ENCODE assay signal across 8 cellular contexts in genomic region chr6:64520050-64520449, GRCh38.
DNase-seq lines count a peak whose midpoint lies in the region; ATAC-seq, FAIRE-seq and TF ChIP-seq lines count a peak whose summit lies in the region.

No MANE protein-coding gene starts in this region.

- no peak for TF ChIP-seq EP300 in K562 (IDR thresholded peaks at IDR 0.05; ENCODE audit: low read length)

- H3K36me3 Mint-ChIP-seq in Caco-2 (ENCODE audit: insufficient read depth, unreplicated experiment), result no peaks in the 10 kb centered on the region

- peak; percentile 81 for ATAC-seq in GM21390 (IDR thresholded peaks at IDR 0.05; ENCODE audit: unreplicated experiment)
- peak; percentile 88 for ATAC-seq in HG03575 (IDR thresholded peaks at IDR 0.05; ENCODE audit: extremely low read depth, insufficient number of reproducible peaks, low FRiP score, unreplicated experiment)
- ATAC-seq in K562, result no peak
- no peak for ATAC-seq in GM18520 (IDR thresholded peaks at IDR 0.05; ENCODE audit: unreplicated experiment)
- ATAC-seq in GM18498 (IDR thresholded peaks at IDR 0.05; ENCODE audit: unreplicated experiment), result no peak

- no peak for TF ChIP-seq POLR2A in K562 (conservative IDR thresholded peaks at IDR 0.05)

- POLR2A ChIA-PET in K562 (lab: Yijun Ruan, JAX), result no interaction called here
- POLR2A ChIA-PET in Caco-2 (lab: Charles Lee), result no interaction called here

- BruUV-seq in K562 (replicated peaks; lab: Mats Ljungman, UMichigan), result no TSS peak
- no TSS peak for BruUV-seq in Caco-2 (replicated peaks; lab: Mats Ljungman, UMichigan)

- H3K27me3 Mint-ChIP-seq in Caco-2 (ENCODE audit: insufficient read depth, unreplicated experiment), result peaks cover 6% of the 10 kb centered on the region

- TF ChIP-seq CTCF in K562 (IDR thresholded peaks at IDR 0.05 in 2 of 3, conservative IDR thresholded peaks at IDR 0.05 in 1 of 3; ENCODE audit: insufficient read depth in 2 of 3, low read depth in 1 of 3, low read length in 3 of 3) (no peak), retinal pigment epithelial cell (conservative IDR thresholded peaks at IDR 0.05; ENCODE audit: low read depth, low read length) (no peak), Caco-2 (IDR thresholded peaks at IDR 0.05; ENCODE audit: insufficient read depth in 1 of 2, low read depth in 1 of 2, low read length in 1 of 2, severe bottlenecking in 1 of 2, unreplicated experiment in 1 of 2) (no peak)

- H3K9me1 ChIP-seq in K562 (ENCODE audit: control insufficient read depth, insufficient read depth, low read length), result no peaks in the 10 kb centered on the region

- no peak overlapping the region for H3K27ac ChIP-seq in K562 (ENCODE audit: extremely low read depth, low read depth, low read length)

- H4K20me1 ChIP-seq in K562 (replicated peaks; ENCODE audit: control insufficient read depth, insufficient read depth, low read length), result no peaks in the 10 kb centered on the region

- no peaks in the 10 kb centered on the region for H3K36me3 ChIP-seq in K562 (ENCODE audit: control insufficient read depth, insufficient read depth, low read length)
- no peaks in the 10 kb centered on the region for H3K36me3 ChIP-seq in Caco-2 (ENCODE audit: control insufficient read depth, insufficient read depth, low read length)

- in situ Hi-C loops in K562 (cut with MboI), result no loop called here

- no peak overlapping the region for H2AFZ ChIP-seq in K562 (ENCODE audit: low read depth, low read length)

- H3K4me3 Mint-ChIP-seq in Caco-2 (ENCODE audit: unreplicated experiment), result no peak overlapping the region

- no peak for FAIRE-seq in K562 (lab: Jason Lieb, UNC)

- CTCF ChIA-PET in K562 (lab: Yijun Ruan, JAX; ENCODE audit: low intra/inter-chr PET ratio) (no interaction called here), Caco-2 (lab: Charles Lee) (no interaction called here)

- intact Hi-C loops in K562 (cut with micrococcal nuclease), result no loop called here
- intact Hi-C loops in Caco-2 (cut with micrococcal nuclease; ENCODE audit: unreplicated experiment), result no loop called here

- no peak overlapping the region for H3K4me3 ChIP-seq in K562
- H3K4me3 ChIP-seq in retinal pigment epithelial cell (ENCODE audit: low read length), result no peak overlapping the region
- H3K4me3 ChIP-seq in Caco-2 (ENCODE audit: low read depth, low read length), result no peak overlapping the region

- H3K4me1 ChIP-seq in K562 (replicated peaks in 1 of 2; ENCODE audit: control insufficient read depth in 2 of 2, insufficient read depth in 2 of 2, low read length in 2 of 2), result no peaks in the 10 kb centered on the region
- no peaks in the 10 kb centered on the region for H3K4me1 ChIP-seq in Caco-2

- H3K27me3 ChIP-seq in K562 (ENCODE audit: control insufficient read depth in 2 of 2, insufficient read depth in 2 of 2, low read length in 2 of 2) (no peaks in the 10 kb centered on the region), Caco-2 (replicated peaks; ENCODE audit: control insufficient read depth, insufficient read depth, low read length) (no peaks in the 10 kb centered on the region)

- no peaks in the 10 kb centered on the region for H3K9me3 Mint-ChIP-seq in Caco-2 (ENCODE audit: unreplicated experiment)

- no peak overlapping the region for H3K27ac Mint-ChIP-seq in Caco-2 (ENCODE audit: unreplicated experiment)

- no peaks in the 10 kb centered on the region for H3K79me2 ChIP-seq in K562 (ENCODE audit: control insufficient read depth, insufficient read depth, low read length)

- H3K4me1 Mint-ChIP-seq in Caco-2 (ENCODE audit: low read depth, unreplicated experiment), result no peaks in the 10 kb centered on the region

- DNase-seq in K562 (ENCODE audit: extremely low read depth in 1 of 4, low spot score in 3 of 4), result no peak
- DNase-seq in retinal pigment epithelial cell (ENCODE audit: low read depth), result peak; percentile 93
- no peak for DNase-seq in pons (ENCODE audit: low spot score)
- DNase-seq in Caco-2, result no peak

- H3K9me3 ChIP-seq in K562 (replicated peaks; ENCODE audit: control insufficient read depth, insufficient read depth, low read depth, low read length) (no peaks in the 10 kb centered on the region), Caco-2 (no peaks in the 10 kb centered on the region)

- no peak overlapping the region for H3K4me2 ChIP-seq in K562 (ENCODE audit: insufficient read depth, low read length)

- no peak for TF ChIP-seq RAD21 in K562 (CRISPR knock-in tag; conservative IDR thresholded peaks at IDR 0.05 in 1 of 2, IDR thresholded peaks at IDR 0.05 in 1 of 2)

- H3K9ac ChIP-seq in K562 (ENCODE audit: insufficient read depth in 1 of 2, low read depth in 2 of 2, low read length in 2 of 2), result no peak overlapping the region

TF ChIP-seq in K562, 482 proteins besides CTCF, POLR2A, EP300 and RAD21:
- TF ChIP-seq FOSL1 (tag; conservative IDR thresholded peaks at IDR 0.05) (peak; percentile 40; the same call in 1 of the 2 replicates), XRCC3 (IDR thresholded peaks at IDR 0.05) (no peak)

Comparison
In these comparisons a context has a peak if more than half of its experiments do, and no peak if none do; other contexts are left out.
1. ATAC-seq: peak in GM21390 (single experiment) and HG03575 (single experiment); none in K562 (single experiment), GM18520 (single experiment) and GM18498 (single experiment).